1 cellular context compared by ENCODE assay signal in genomic region chr13:74465279-74465678, GRCh38.
TF ChIP-seq lines count a peak whose summit lies in the region.

No MANE protein-coding gene starts in this region.

TF ChIP-seq in H1, 55 proteins besides CTCF, POLR2A, EP300 and RAD21 (continued from another document):
- TF ChIP-seq CHD7 (IDR thresholded peaks at IDR 0.05; ENCODE audit: insufficient replicate concordance, low read length), result no peak
- no peak for TF ChIP-seq SAP30 (IDR thresholded peaks at IDR 0.05; ENCODE audit: insufficient read depth, insufficient replicate concordance, low read length)
- TF ChIP-seq POU5F1 (IDR thresholded peaks at IDR 0.05; ENCODE audit: low read depth, low read length), result no peak
- TF ChIP-seq JUN (IDR thresholded peaks at IDR 0.05; ENCODE audit: low read depth, low read length), result no peak
